In genomic region chr21:33481314-33481943, GRCh38 we compare ENCODE assay signal across 1 cellular context.
TF ChIP-seq lines count a peak whose summit lies in the region.

No MANE protein-coding gene starts in this region.

TF ChIP-seq in IMR-90, 13 proteins besides CTCF, POLR2A, EP300 and RAD21 (continued from another document):
- TF ChIP-seq MXI1 (IDR thresholded peaks at IDR 0.05; ENCODE audit: borderline replicate concordance, low read depth, low read length) (no peak), RCOR1 (IDR thresholded peaks at IDR 0.05; ENCODE audit: insufficient replicate concordance, low read length) (no peak), CHD1 (IDR thresholded peaks at IDR 0.05; ENCODE audit: low read depth, low read length) (no peak)
